Comparison of ENCODE assay signal across 13 cellular contexts in the genomic region with DNA sequence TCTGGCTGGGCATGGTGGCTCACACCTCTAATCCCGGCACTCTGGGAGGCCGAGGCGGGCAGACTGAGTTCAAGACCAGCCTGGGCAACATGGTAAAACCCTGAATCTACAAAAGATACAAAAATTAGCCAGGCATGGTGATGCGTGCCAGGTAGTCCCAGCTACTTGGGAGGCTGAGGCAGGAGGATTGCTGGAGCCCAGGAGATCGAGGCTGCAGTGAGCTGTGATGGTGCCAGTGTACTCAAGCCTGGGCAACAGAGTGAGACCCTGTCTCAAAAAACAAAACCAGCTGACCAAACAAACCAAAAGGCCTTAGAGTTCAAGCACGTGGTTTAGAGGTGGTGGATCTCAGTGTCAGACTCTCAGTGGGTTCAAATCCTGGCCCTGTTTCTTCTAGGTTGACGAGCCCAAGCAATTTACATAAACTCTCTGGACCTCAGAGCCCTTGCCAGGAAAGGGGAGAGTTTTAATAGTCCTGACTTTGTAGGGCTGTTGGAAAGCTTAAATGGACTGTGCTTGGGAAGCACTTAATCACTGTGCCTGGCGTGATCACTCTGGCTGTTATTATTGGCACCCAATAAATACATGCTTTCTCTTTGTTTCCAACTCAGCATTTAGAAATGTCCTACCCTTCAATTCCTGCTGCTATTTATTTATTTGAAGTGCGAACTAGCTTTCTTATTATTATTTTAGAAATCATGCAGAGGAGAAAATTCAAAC. TPM values are rescaled to one million over a fixed set of nuclear protein-coding genes. Genes with fewer than 3 reads are reported as not detected.
DNase-seq lines count a peak whose midpoint lies in the region; FAIRE-seq lines count a peak whose summit lies in the region.
"Had no signal": no experiment of that assay in that cellular context is flagged by ENCODE, and none has a peak within 500 bp of the region (broad histone marks: within the 10 kb centered on the region; RNA-seq: fewer than 3 reads in every experiment).

No MANE protein-coding gene starts in this region.

- H3K27ac ChIP-seq in caudate nucleus (ENCODE audit: low read depth, low read length) (peak overlapping the region; percentile 36), small intestine (ENCODE audit: low read depth in 1 of 2, low read length in 1 of 2) (peak overlapping the region in 1 of 2 donors; percentile 5)
- H3K27ac ChIP-seq: 22Rv1 had no signal

- H3K27me3 ChIP-seq in small intestine (ENCODE audit: control insufficient read depth in 2 of 2, insufficient read depth in 2 of 2, low read length in 2 of 2) = no peaks in the 10 kb centered on the region
- H3K27me3 ChIP-seq: upper lobe of left lung had no signal

- WGBS in small intestine, 3 donors = 76 to 88% (median 84%) methylated on average over 9 of the region's 9 CpGs

- H3K9me3 ChIP-seq in small intestine (ENCODE audit: control insufficient read depth, low read depth) = no peaks in the 10 kb centered on the region
- H3K9me3 ChIP-seq: upper lobe of left lung had no signal

- DNase-seq in NCI-H446 treated with DMSO at 0.1 percent for 48 hours (lab: John Stamatoyannopoulos, UW) (peak; percentile 8), NCI-H446 (lab: John Stamatoyannopoulos, UW) (no peak), caudate nucleus (lab: John Stamatoyannopoulos, UW) (peak in 10 of 61 donors; percentile 1 to 57 (median 10)), hippocampal formation (lab: John Stamatoyannopoulos, UW) (peak; percentile 6 to 66), superior temporal gyrus (ENCODE audit: extremely low spot score) (peak; percentile 27), HUDEP-2 (lab: John Stamatoyannopoulos, UW; ENCODE audit: unreplicated experiment in 76 of 76) (no peak), small intestine (no peak)
- no peak for DNase-seq in stimulated activated CD4-positive, alpha-beta T cell treated with anti-CD3 and anti-CD28 coated beads, Interleukin-4, amount 100 ng/mL, for 4 hours
- DNase-seq: activated B cell treated with CpG ODN at 0.5 μM for 24 hours; KBM-7; stimulated activated CD4-positive, alpha-beta T cell treated with anti-CD3 and anti-CD28 coated beads, Interleukin-4, amount 100 ng/mL, for 1 hour; upper lobe of left lung had no signal

- peaks cover 0 to 12% of the 10 kb centered on the region in 2 donors for H3K4me1 ChIP-seq in small intestine (ENCODE audit: control insufficient read depth in 2 of 2, insufficient read depth in 1 of 2, low read depth in 1 of 2, low read length in 1 of 2)

- no peak for FAIRE-seq in small intestine (lab: Jason Lieb, UNC)

- H3K4me3 ChIP-seq in small intestine (ENCODE audit: low read depth in 1 of 2, low read length in 2 of 2) = no peak overlapping the region
- H3K4me3 ChIP-seq: upper lobe of left lung had no signal

- no peaks in the 10 kb centered on the region for H3K36me3 ChIP-seq in small intestine (ENCODE audit: control insufficient read depth in 2 of 2, insufficient read depth in 2 of 2, low read length in 2 of 2)

RNA-seq across cellular contexts. Expression of gene ABCC1, which starts 44.7 kb away (rescaled TPM):
- 10 to 100 TPM in 1 of 3 donors, under 1 TPM in 2; 0.54 to 12.4 (median 0.89) TPM for polyA plus RNA-seq in small intestine

Comparison
In these comparisons a context has a peak if more than half of its experiments do, and no peak if none do; other contexts are left out.
1. DNase-seq: peak in NCI-H446 treated with DMSO at 0.1 percent for 48 hours (single experiment), hippocampal formation (2 of 2) and superior temporal gyrus (single experiment); none in NCI-H446 (0 of 2), HUDEP-2 (0 of 76), small intestine (single experiment) and stimulated activated CD4-positive, alpha-beta T cell treated with anti-CD3 and anti-CD28 coated beads, Interleukin-4, amount 100 ng/mL, for 4 hours (0 of 2).